In genomic region chr7:36021917-36022550, GRCh38 we compare ENCODE assay signal across 19 cellular contexts.
DNase-seq lines count a peak whose midpoint lies in the region; ATAC-seq and TF ChIP-seq lines count a peak whose summit lies in the region.
"Had no signal": no experiment of that assay in that cellular context is flagged by ENCODE, and none has a peak within 500 bp of the region (broad histone marks: within the 10 kb centered on the region; RNA-seq: fewer than 3 reads in every experiment).

No MANE protein-coding gene starts in this region.

- in situ Hi-C loops in G401 (cut with HindIII; ENCODE audit: low sequenced_read_pairs) = no loop called here

- no peaks in the 10 kb centered on the region for H3K36me3 Mint-ChIP-seq in activated T-helper 1 cell treated with anti-CD3 and anti-CD28 coated beads, Interleukin-12 subunit alpha, Interleukin-12 subunit beta, Interleukin-2, Interleukin-4 antibody, amounts not matched to agents 30 ng/mL and 10 ng/mL and 1 ng/mL, durations not matched to agents 14 hours and 24 hours and 36 hours (ENCODE audit: low read depth)
- H3K36me3 Mint-ChIP-seq in stimulated activated naive B cell treated with anti-CD40 and anti-IgM and Interleukin-4, amounts not matched to agents 10 μg/mL and 1 μg/mL and 100 μg/mL, for 72 hours = no peaks in the 10 kb centered on the region

- H3K4me3 ChIP-seq in psoas muscle (no peak overlapping the region), spleen (no peak overlapping the region)
- H3K4me3 ChIP-seq: right lobe of liver, thoracic aorta had no signal

- TF ChIP-seq POLR2A in spleen (IDR thresholded peaks at IDR 0.05) = no peak

- no peak overlapping the region for H3K4me3 Mint-ChIP-seq in activated T-helper 1 cell treated with anti-CD3 and anti-CD28 coated beads, Interleukin-12 subunit alpha, Interleukin-12 subunit beta, Interleukin-2, Interleukin-4 antibody, amounts not matched to agents 30 ng/mL and 10 ng/mL and 1 ng/mL, durations not matched to agents 14 hours and 24 hours and 36 hours
- H3K4me3 Mint-ChIP-seq in stimulated activated naive B cell treated with anti-CD40 and anti-IgM and Interleukin-4, amounts not matched to agents 10 μg/mL and 1 μg/mL and 100 μg/mL, for 72 hours = no peak overlapping the region

- H3K27me3 Mint-ChIP-seq in activated T-helper 1 cell treated with anti-CD3 and anti-CD28 coated beads, Interleukin-12 subunit alpha, Interleukin-12 subunit beta, Interleukin-2, Interleukin-4 antibody, amounts not matched to agents 30 ng/mL and 10 ng/mL and 1 ng/mL, durations not matched to agents 14 hours and 24 hours and 36 hours (ENCODE audit: insufficient read depth) = peaks cover 9% of the 10 kb centered on the region
- peaks cover 4 to 6% of the 10 kb centered on the region in 2 donors for H3K27me3 Mint-ChIP-seq in stimulated activated naive B cell treated with anti-CD40 and anti-IgM and Interleukin-4, amounts not matched to agents 10 μg/mL and 1 μg/mL and 100 μg/mL, for 72 hours

- TF ChIP-seq CTCF in psoas muscle (IDR thresholded peaks at IDR 0.05) (no peak), spleen (IDR thresholded peaks at IDR 0.05 in 8 of 11, conservative IDR thresholded peaks at IDR 0.05 in 3 of 11) (peak in 1 of 11 experiments; percentile 11)

- no peaks in the 10 kb centered on the region for H3K36me3 ChIP-seq in psoas muscle (ENCODE audit: insufficient read depth in 1 of 2, low read depth in 1 of 2)
- no peaks in the 10 kb centered on the region for H3K36me3 ChIP-seq in spleen
- H3K36me3 ChIP-seq: right lobe of liver, thoracic aorta had no signal

- H3K4me1 ChIP-seq in psoas muscle = peaks cover 7% of the 10 kb centered on the region
- peaks cover 0 to 29% (median 9%) of the 10 kb centered on the region in 6 donors for H3K4me1 ChIP-seq in spleen
- H3K4me1 ChIP-seq: right lobe of liver had no signal

- H3K27ac Mint-ChIP-seq in activated T-helper 1 cell treated with anti-CD3 and anti-CD28 coated beads, Interleukin-12 subunit alpha, Interleukin-12 subunit beta, Interleukin-2, Interleukin-4 antibody, amounts not matched to agents 30 ng/mL and 10 ng/mL and 1 ng/mL, durations not matched to agents 14 hours and 24 hours and 36 hours = no peak overlapping the region
- no peak overlapping the region for H3K27ac Mint-ChIP-seq in stimulated activated naive B cell treated with anti-CD40 and anti-IgM and Interleukin-4, amounts not matched to agents 10 μg/mL and 1 μg/mL and 100 μg/mL, for 72 hours

- intact Hi-C loops in psoas muscle (cut with DNase I) (loop anchor here (1.0 to 2.0 kb wide), 2 partner anchors 269 kb away; no protein-coding TSS in a partner anchor), spleen (cut with DNase I; ENCODE audit: low total_unique reads) (no loop called here)
- intact Hi-C loops in activated T-helper 1 cell treated with anti-CD3 and anti-CD28 coated beads, Interleukin-12 subunit alpha, Interleukin-12 subunit beta, Interleukin-2, Interleukin-4 antibody, amounts not matched to agents 30 ng/mL and 10 ng/mL and 1 ng/mL, durations not matched to agents 14 hours and 24 hours and 36 hours (cut with micrococcal nuclease) = no loop called here

- DNase-seq in G401 (ENCODE audit: low spot score) = peak; percentile 30
- DNase-seq in astrocyte of the hippocampus (ENCODE audit: low read depth, low spot score) = peak; percentile 81
- peak in 39 of 51 donors; percentile 14 to 81 (median 47) for DNase-seq in hypothalamus (lab: John Stamatoyannopoulos, UW)
- peak in 1 of 2 donors; percentile 34 for DNase-seq in psoas muscle
- no peak for DNase-seq in activated T-helper 1 cell treated with anti-CD3 and anti-CD28 coated beads, Interleukin-12 subunit alpha, Interleukin-12 subunit beta, Interleukin-2, Interleukin-4 antibody, amounts not matched to agents 30 ng/mL and 10 ng/mL and 1 ng/mL, durations not matched to agents 14 hours and 24 hours and 36 hours (ENCODE audit: low spot score)
- no peak for DNase-seq in stimulated activated naive B cell treated with anti-CD40 and anti-IgM and Interleukin-4, amounts not matched to agents 10 μg/mL and 1 μg/mL and 100 μg/mL, for 72 hours
- DNase-seq in spleen = no peak
- DNase-seq: activated CD4-positive, alpha-beta T cell treated with anti-CD3 and anti-CD28 coated beads for 1 hour; activated effector memory CD4-positive, alpha-beta T cell treated with Interleukin-2 at 50 U/mL for 16 hours; COR-L47; glutamatergic neuron; mesenchymal stem cell; NCI-H1694 treated with DMSO at 0.1 percent for 48 hours; right lobe of liver; SHP77 treated with DMSO at 0.1 percent for 48 hours; stimulated activated CD4-positive, alpha-beta T cell treated with anti-CD3 and anti-CD28 coated beads, Interleukin-2, amount 100 ng/mL, for 24 hours; T-helper 9 cell had no signal

- H3K27me3 ChIP-seq in psoas muscle (ENCODE audit: insufficient read depth in 3 of 3, low read length in 2 of 3) (no peaks in the 10 kb centered on the region), spleen (replicated peaks in 1 of 7) (no peaks in the 10 kb centered on the region)
- H3K27me3 ChIP-seq: right lobe of liver had no signal

- WGBS in psoas muscle, 3 donors = 30 to 40% (median 31%) methylated on average over 11 of the region's 11 CpGs
- WGBS in spleen, 5 donors = 75 to 86% (median 82%) methylated on average over 11 of the region's 11 CpGs

- H3K4me1 Mint-ChIP-seq in activated T-helper 1 cell treated with anti-CD3 and anti-CD28 coated beads, Interleukin-12 subunit alpha, Interleukin-12 subunit beta, Interleukin-2, Interleukin-4 antibody, amounts not matched to agents 30 ng/mL and 10 ng/mL and 1 ng/mL, durations not matched to agents 14 hours and 24 hours and 36 hours (ENCODE audit: low read depth) = no peaks in the 10 kb centered on the region
- H3K4me1 Mint-ChIP-seq in stimulated activated naive B cell treated with anti-CD40 and anti-IgM and Interleukin-4, amounts not matched to agents 10 μg/mL and 1 μg/mL and 100 μg/mL, for 72 hours = no peaks in the 10 kb centered on the region

- H3K9me3 Mint-ChIP-seq in activated T-helper 1 cell treated with anti-CD3 and anti-CD28 coated beads, Interleukin-12 subunit alpha, Interleukin-12 subunit beta, Interleukin-2, Interleukin-4 antibody, amounts not matched to agents 30 ng/mL and 10 ng/mL and 1 ng/mL, durations not matched to agents 14 hours and 24 hours and 36 hours = no peaks in the 10 kb centered on the region
- no peaks in the 10 kb centered on the region for H3K9me3 Mint-ChIP-seq in stimulated activated naive B cell treated with anti-CD40 and anti-IgM and Interleukin-4, amounts not matched to agents 10 μg/mL and 1 μg/mL and 100 μg/mL, for 72 hours

- peak; percentile 17 to 75 (median 46) for ATAC-seq in psoas muscle
- no peak for ATAC-seq in stimulated activated naive B cell treated with anti-CD40 and anti-IgM and Interleukin-4, amounts not matched to agents 10 μg/mL and 1 μg/mL and 100 μg/mL, for 72 hours (replicated peaks)
- ATAC-seq in GM21529 (IDR thresholded peaks at IDR 0.05; ENCODE audit: unreplicated experiment) = no peak

- H3K9me3 ChIP-seq in psoas muscle = no peaks in the 10 kb centered on the region
- H3K9me3 ChIP-seq in spleen = no peaks in the 10 kb centered on the region
- H3K9me3 ChIP-seq: right lobe of liver, thoracic aorta had no signal

- H3K27ac ChIP-seq in psoas muscle (no peak overlapping the region), spleen (peak overlapping the region in 2 of 8 donors; percentile 49 to 63)
- H3K27ac ChIP-seq: right lobe of liver, thoracic aorta had no signal

Comparison
In these comparisons a context has a peak if more than half of its experiments do, and no peak if none do; other contexts are left out.
1. DNase-seq: peak in G401 (single experiment), astrocyte of the hippocampus (single experiment) and hypothalamus (39 of 51); none in activated T-helper 1 cell treated with anti-CD3 and anti-CD28 coated beads, Interleukin-12 subunit alpha, Interleukin-12 subunit beta, Interleukin-2, Interleukin-4 antibody, amounts not matched to agents 30 ng/mL and 10 ng/mL and 1 ng/mL, durations not matched to agents 14 hours and 24 hours and 36 hours (single experiment), stimulated activated naive B cell treated with anti-CD40 and anti-IgM and Interleukin-4, amounts not matched to agents 10 μg/mL and 1 μg/mL and 100 μg/mL, for 72 hours (single experiment) and spleen (single experiment).
2. ATAC-seq: peak in psoas muscle (4 of 4); none in stimulated activated naive B cell treated with anti-CD40 and anti-IgM and Interleukin-4, amounts not matched to agents 10 μg/mL and 1 μg/mL and 100 μg/mL, for 72 hours (0 of 2) and GM21529 (single experiment).
3. intact Hi-C loops: an anchor here in psoas muscle (1.0 to 2.0 kb wide); none called in activated T-helper 1 cell treated with anti-CD3 and anti-CD28 coated beads, Interleukin-12 subunit alpha, Interleukin-12 subunit beta, Interleukin-2, Interleukin-4 antibody, amounts not matched to agents 30 ng/mL and 10 ng/mL and 1 ng/mL, durations not matched to agents 14 hours and 24 hours and 36 hours and spleen.